In the genomic region with DNA sequence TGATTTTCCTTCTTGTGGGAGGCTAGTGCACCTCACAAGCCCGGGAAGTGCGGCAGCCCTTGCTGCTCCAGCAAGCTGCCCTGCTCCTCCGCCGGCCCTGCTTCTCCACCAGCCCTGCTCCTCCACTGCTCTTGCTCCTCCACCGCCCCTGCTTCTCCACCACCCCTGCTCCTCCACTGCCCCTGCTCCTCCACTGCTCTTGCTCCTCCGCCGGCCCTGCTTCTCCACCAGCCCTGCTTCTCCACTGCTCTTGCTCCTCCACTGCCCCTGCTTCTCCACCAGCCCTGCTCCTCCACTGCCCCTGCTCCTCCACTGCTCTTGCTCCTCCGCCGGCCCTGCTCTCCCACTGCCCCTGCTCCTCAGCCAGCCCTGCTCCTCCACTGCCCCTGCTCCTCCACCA, we compare ENCODE assay signal across 15 cellular contexts.
DNase-seq lines count a peak whose midpoint lies in the region; ATAC-seq and TF ChIP-seq lines count a peak whose summit lies in the region.
"Had no signal": no experiment of that assay in that cellular context is flagged by ENCODE, and none has a peak within 500 bp of the region (broad histone marks: within the 10 kb centered on the region; RNA-seq: fewer than 3 reads in every experiment).

No MANE protein-coding gene starts in this region.

- WGBS in right cardiac atrium: 97% methylated on average over 9 of the region's 9 CpGs
- WGBS in trophoblast cell (ENCODE audit: extremely low coverage, insufficient coverage, insufficient read length): no CpG with 5 or more reads among the region's 9 CpGs

- H3K79me1 ChIP-seq in trophoblast cell (ENCODE audit: low read length): no peaks in the 10 kb centered on the region

- H3K4ac ChIP-seq in trophoblast cell (ENCODE audit: low read depth, low read length): no peak overlapping the region

- H3K14ac ChIP-seq in trophoblast cell (ENCODE audit: low read length): no peak overlapping the region

- H3K9me3 ChIP-seq in right cardiac atrium (ENCODE audit: control insufficient read depth, low read length) (no peaks in the 10 kb centered on the region), trophoblast cell (ENCODE audit: insufficient read depth, low read depth, low read length) (peaks cover 8% of the 10 kb centered on the region)
- H3K9me3 ChIP-seq: tibial nerve had no signal

- H2BK5ac ChIP-seq in trophoblast cell (ENCODE audit: low read depth, low read length, poor library complexity): no peak overlapping the region

- intact Hi-C loops in right cardiac atrium (cut with DNase I): no loop called here
- intact Hi-C loops in cardiac septum (cut with DNase I): no loop called here
- intact Hi-C loops in dorsolateral prefrontal cortex (cut with DNase I): loop anchor here (2.0 to 5.0 kb wide), 2 partner anchors 111 to 482 kb away; no protein-coding TSS in a partner anchor

- H3K27me3 ChIP-seq in right cardiac atrium (ENCODE audit: control insufficient read depth, insufficient read depth) (no peaks in the 10 kb centered on the region), dorsolateral prefrontal cortex (no peaks in the 10 kb centered on the region), trophoblast cell (ENCODE audit: insufficient read depth, low read length) (no peaks in the 10 kb centered on the region)

- no peak for TF ChIP-seq CTCF in dorsolateral prefrontal cortex (IDR thresholded peaks at IDR 0.05 in 54 of 56, conservative IDR thresholded peaks at IDR 0.05 in 2 of 56; ENCODE audit: low read depth in 1 of 56, partially characterized antibody in 56 of 56)

- H4K91ac ChIP-seq in trophoblast cell (ENCODE audit: low read depth, low read length): no peak overlapping the region

- no peaks in the 10 kb centered on the region for H3K4me1 ChIP-seq in right cardiac atrium (ENCODE audit: control insufficient read depth, insufficient read depth, low read length)
- no peaks in the 10 kb centered on the region for H3K4me1 ChIP-seq in trophoblast cell (ENCODE audit: control insufficient read depth in 1 of 2, insufficient read depth in 2 of 2, low read length in 2 of 2)
- H3K4me1 ChIP-seq: tibial nerve had no signal

- no peak overlapping the region for H4K8ac ChIP-seq in trophoblast cell (ENCODE audit: low read depth, low read length)

- no peak overlapping the region for H2AK5ac ChIP-seq in trophoblast cell (ENCODE audit: low read length)

- ATAC-seq in right cardiac atrium (no peak), GM18909 (IDR thresholded peaks at IDR 0.05; ENCODE audit: poor library complexity, unreplicated experiment) (no peak)
- ATAC-seq: activated CD8-positive, alpha-beta T cell treated with anti-CD3 and anti-CD28 coated beads for 36 hours; stimulated activated effector memory CD8-positive, alpha-beta T cell treated with anti-CD3 and anti-CD28 coated beads, Interleukin-12 subunit alpha, Interleukin-12 subunit beta, amount 100 ng/mL, for 72 hours had no signal

- H3K9ac ChIP-seq in trophoblast cell (ENCODE audit: low read length): no peak overlapping the region

- H3K27ac ChIP-seq in right cardiac atrium (ENCODE audit: low read length) (no peak overlapping the region), dorsolateral prefrontal cortex (peak overlapping the region; percentile 25 to 93 (median 83)), trophoblast cell (ENCODE audit: low read depth, low read length) (no peak overlapping the region)
- H3K27ac ChIP-seq: tibial nerve had no signal

- H3K36me3 ChIP-seq in trophoblast cell (ENCODE audit: control insufficient read depth in 1 of 2, insufficient read depth in 2 of 2, low read length in 2 of 2): no peaks in the 10 kb centered on the region
- H3K36me3 ChIP-seq: tibial nerve had no signal

- no peak overlapping the region for H2AFZ ChIP-seq in trophoblast cell (ENCODE audit: insufficient read depth, low read length, poor library complexity)

- no peak overlapping the region for H2BK12ac ChIP-seq in trophoblast cell (ENCODE audit: low read length)

- H3K79me2 ChIP-seq in trophoblast cell (ENCODE audit: control insufficient read depth, insufficient read depth, low read length, poor library complexity): no peaks in the 10 kb centered on the region

- DNase-seq in right cardiac atrium (peak in 2 of 3 donors; percentile 23 to 38), cardiac septum (ENCODE audit: low spot score) (no peak), dorsolateral prefrontal cortex (peak in 8 of 10 donors; percentile 1 to 43 (median 26)), trophoblast cell (no peak), NCI-H2196 (lab: John Stamatoyannopoulos, UW; ENCODE audit: unreplicated experiment) (no peak), NCI-H128 (lab: John Stamatoyannopoulos, UW; ENCODE audit: unreplicated experiment) (no peak), NK-92 (lab: John Stamatoyannopoulos, UW; ENCODE audit: unreplicated experiment) (no peak)
- DNase-seq: CD4-positive, alpha-beta memory T cell; DMS79; GOT3; NCI-H146 had no signal

- H3K23ac ChIP-seq in trophoblast cell (ENCODE audit: low read length): no peak overlapping the region

- H4K12ac ChIP-seq in trophoblast cell (ENCODE audit: low read depth, low read length): no peak overlapping the region

- H3K18ac ChIP-seq in trophoblast cell (ENCODE audit: low read length): no peak overlapping the region

- H2BK120ac ChIP-seq in trophoblast cell (ENCODE audit: insufficient read depth, low read length, poor library complexity): no peak overlapping the region

- H3K4me3 ChIP-seq in right cardiac atrium (ENCODE audit: low read length) (no peak overlapping the region), dorsolateral prefrontal cortex (peak overlapping the region in 8 of 59 donors; percentile 41 to 64 (median 55)), trophoblast cell (ENCODE audit: low read depth, low read length) (peak overlapping the region; percentile 20)
- H3K4me3 ChIP-seq: tibial nerve had no signal

- H3K4me2 ChIP-seq in trophoblast cell (ENCODE audit: low read length): no peak overlapping the region

Comparison
In these comparisons a context has a peak if more than half of its experiments do, and no peak if none do; other contexts are left out.
1. DNase-seq: peak in right cardiac atrium (2 of 3) and dorsolateral prefrontal cortex (8 of 10); none in cardiac septum (single experiment), trophoblast cell (0 of 2), NCI-H2196 (single experiment), NCI-H128 (single experiment) and NK-92 (single experiment).
2. H3K27ac ChIP-seq: peak in dorsolateral prefrontal cortex (59 of 59); none in right cardiac atrium (single experiment) and trophoblast cell (single experiment).
3. intact Hi-C loops: an anchor here in dorsolateral prefrontal cortex (2.0 to 5.0 kb wide); none called in right cardiac atrium and cardiac septum.